Comparison of ENCODE assay signal across 8 cellular contexts in genomic region chr22:47342446-47342845, GRCh38.
"Had no signal": no experiment of that assay in that cellular context is flagged by ENCODE, and none has a peak within 500 bp of the region (broad histone marks: within the 10 kb centered on the region; RNA-seq: fewer than 3 reads in every experiment).

No MANE protein-coding gene starts in this region.

- H3K4me3 ChIP-seq: GM23248, GM23338, HAP-1 had no signal

- H3K27ac Mint-ChIP-seq: GM23338, H9, HFFc6 had no signal

- H3K4me3 Mint-ChIP-seq: GM23338, H9, HFFc6 had no signal

- H3K4me2 ChIP-seq: GM23338 had no signal

- H3K9me3 ChIP-seq: HAP-1 had no signal

- H3K4me1 Mint-ChIP-seq: GM23338, H9 had no signal

- H3K4me1 ChIP-seq: HAP-1 had no signal

- H3K27ac ChIP-seq: GM23248 had no signal

- H3K36me3 ChIP-seq: HAP-1 had no signal

- DNase-seq: GM23248, GOT3, H7, H9, HCEC 1CT, HFFc6 had no signal

- H2AFZ ChIP-seq: GM23248, GM23338 had no signal

- H3K9ac ChIP-seq: GM23248 had no signal
